In genomic region chr16:1639282-1639681, GRCh38 we compare ENCODE assay signal across 2 cellular contexts.
TF ChIP-seq lines count a peak whose summit lies in the region.

No MANE protein-coding gene starts in this region.

TF ChIP-seq in HepG2, 621 proteins besides CTCF, POLR2A, EP300 and RAD21:
- TF ChIP-seq RORA (CRISPR knock-in tag; IDR thresholded peaks at IDR 0.05), result no peak
- TF ChIP-seq SP2 (CRISPR knock-in tag; IDR thresholded peaks at IDR 0.05), result no peak
- no peak for TF ChIP-seq ZNF576 (CRISPR knock-in tag; IDR thresholded peaks at IDR 0.05)
- no peak for TF ChIP-seq FOXK1 (CRISPR knock-in tag; IDR thresholded peaks at IDR 0.05; ENCODE audit: borderline replicate concordance, low read depth)
- no peak for TF ChIP-seq ZNF12 (CRISPR knock-in tag; IDR thresholded peaks at IDR 0.05)
TF ChIP-seq in HepG2: peak in this region for 0.

TF ChIP-seq in K562, 482 proteins besides CTCF, POLR2A, EP300 and RAD21:
- no peak for TF ChIP-seq ZNF280B (CRISPR knock-in tag; IDR thresholded peaks at IDR 0.05)
- TF ChIP-seq CEBPG (CRISPR knock-in tag; IDR thresholded peaks at IDR 0.05), result no peak
- TF ChIP-seq CEBPG (tag; conservative IDR thresholded peaks at IDR 0.05 in 1 of 2, IDR thresholded peaks at IDR 0.05 in 1 of 2), result no peak
- TF ChIP-seq MBD2 (IDR thresholded peaks at IDR 0.05; ENCODE audit: borderline replicate concordance, low read depth), result no peak
- TF ChIP-seq TAF15 (IDR thresholded peaks at IDR 0.05; ENCODE audit: low read depth, low read length), result no peak
- TF ChIP-seq LARP7 (IDR thresholded peaks at IDR 0.05), result no peak
